Comparison of ENCODE assay signal across 29 cellular contexts in genomic region chr12:57325395-57325794, GRCh38.
"Had no signal": no experiment of that assay in that cellular context is flagged by ENCODE, and none has a peak within 500 bp of the region (broad histone marks: within the 10 kb centered on the region; RNA-seq: fewer than 3 reads in every experiment).

No MANE protein-coding gene starts in this region.

- H3K9me3 Mint-ChIP-seq: activated CD4-positive, alpha-beta memory T cell treated with anti-CD3 and anti-CD28 coated beads, Interleukin-2, amount 10 ng/mL, durations not matched to agents 7 days and 5 days; activated CD4-positive, alpha-beta T cell treated with anti-CD3 and anti-CD28 coated beads, Interleukin-2, amount 10 ng/mL, durations not matched to agents 7 days and 5 days; activated naive CD4-positive, alpha-beta T cell treated with anti-CD3 and anti-CD28 coated beads, Interleukin-2, amount 10 ng/mL, durations not matched to agents 7 days and 5 days; activated naive CD4-positive, alpha-beta T cell treated with anti-CD3 and anti-CD28 coated beads, Interleukin-2, amount 50 U/mL, for 72 hours; activated naive CD8-positive, alpha-beta T cell treated with anti-CD3 and anti-CD28 coated beads, Interleukin-2, amount 10 ng/mL, durations not matched to agents 7 days and 5 days; activated T-cell treated with anti-CD3 and anti-CD28 coated beads, Interleukin-2, amount 50 U/mL, for 24 hours; activated T-cell treated with anti-CD3 and anti-CD28 coated beads, Interleukin-2, amount 50 U/mL, for 72 hours; central memory CD8-positive, alpha-beta T cell; dendritic cell treated with granulocyte-macrophage colony-stimulating factor and Interleukin-4, amounts not matched to agents 40 ng/mL and 50 ng/mL, for 4 days; endodermal cell; WTC11 had no signal

- H3K27ac Mint-ChIP-seq: activated CD4-positive, alpha-beta memory T cell treated with anti-CD3 and anti-CD28 coated beads, Interleukin-2, amount 10 ng/mL, durations not matched to agents 7 days and 5 days; activated CD4-positive, alpha-beta T cell treated with anti-CD3 and anti-CD28 coated beads, Interleukin-2, amount 10 ng/mL, durations not matched to agents 7 days and 5 days; activated naive CD4-positive, alpha-beta T cell treated with anti-CD3 and anti-CD28 coated beads, Interleukin-2, amount 10 ng/mL, durations not matched to agents 7 days and 5 days; activated naive CD4-positive, alpha-beta T cell treated with anti-CD3 and anti-CD28 coated beads, Interleukin-2, amount 50 U/mL, for 72 hours; activated naive CD8-positive, alpha-beta T cell treated with anti-CD3 and anti-CD28 coated beads, Interleukin-2, amount 10 ng/mL, durations not matched to agents 7 days and 5 days; activated T-cell treated with anti-CD3 and anti-CD28 coated beads, Interleukin-2, amount 50 U/mL, for 24 hours; activated T-cell treated with anti-CD3 and anti-CD28 coated beads, Interleukin-2, amount 50 U/mL, for 72 hours; dendritic cell treated with granulocyte-macrophage colony-stimulating factor and Interleukin-4, amounts not matched to agents 40 ng/mL and 50 ng/mL, for 4 days; endodermal cell; WTC11 had no signal

- FAIRE-seq: bronchial epithelial cell, frontal cortex had no signal

- H3K9me3 ChIP-seq: ascending aorta had no signal

- H3K4me3 Mint-ChIP-seq: activated CD4-positive, alpha-beta memory T cell treated with anti-CD3 and anti-CD28 coated beads, Interleukin-2, amount 10 ng/mL, durations not matched to agents 7 days and 5 days; activated CD4-positive, alpha-beta T cell treated with anti-CD3 and anti-CD28 coated beads, Interleukin-2, amount 10 ng/mL, durations not matched to agents 7 days and 5 days; activated naive CD4-positive, alpha-beta T cell treated with anti-CD3 and anti-CD28 coated beads, Interleukin-2, amount 10 ng/mL, durations not matched to agents 7 days and 5 days; activated naive CD8-positive, alpha-beta T cell treated with anti-CD3 and anti-CD28 coated beads, Interleukin-2, amount 10 ng/mL, durations not matched to agents 7 days and 5 days; activated T-cell treated with anti-CD3 and anti-CD28 coated beads, Interleukin-2, amount 50 U/mL, for 24 hours; activated T-cell treated with anti-CD3 and anti-CD28 coated beads, Interleukin-2, amount 50 U/mL, for 72 hours; brain; central memory CD8-positive, alpha-beta T cell; dendritic cell treated with granulocyte-macrophage colony-stimulating factor and Interleukin-4, amounts not matched to agents 40 ng/mL and 50 ng/mL, for 4 days; endodermal cell; WTC11 had no signal

- H3K27ac ChIP-seq: ascending aorta, coronary artery, dorsolateral prefrontal cortex, heart left ventricle had no signal

- H3K4me1 ChIP-seq: ascending aorta had no signal

- H3K36me3 Mint-ChIP-seq: WTC11 had no signal

- H3K4me1 Mint-ChIP-seq: activated CD4-positive, alpha-beta memory T cell treated with anti-CD3 and anti-CD28 coated beads, Interleukin-2, amount 10 ng/mL, durations not matched to agents 7 days and 5 days; activated CD4-positive, alpha-beta T cell treated with anti-CD3 and anti-CD28 coated beads, Interleukin-2, amount 10 ng/mL, durations not matched to agents 7 days and 5 days; activated naive CD4-positive, alpha-beta T cell treated with anti-CD3 and anti-CD28 coated beads, Interleukin-2, amount 10 ng/mL, durations not matched to agents 7 days and 5 days; WTC11 had no signal

- H3K27me3 ChIP-seq: ascending aorta, dorsolateral prefrontal cortex, heart left ventricle had no signal

- DNase-seq: activated CD4-positive, alpha-beta memory T cell treated with anti-CD3 and anti-CD28 coated beads, Interleukin-2, amount 10 ng/mL, durations not matched to agents 7 days and 5 days; activated CD4-positive, alpha-beta T cell treated with anti-CD3 and anti-CD28 coated beads for 1 hour; activated CD4-positive, alpha-beta T cell treated with anti-CD3 and anti-CD28 coated beads for 4 hours; activated CD4-positive, alpha-beta T cell treated with anti-CD3 and anti-CD28 coated beads, Interleukin-2, amount 10 ng/mL, durations not matched to agents 7 days and 5 days; activated CD4-positive, alpha-beta T cell treated with anti-CD3 and anti-CD28 coated beads, Interleukin-2, amount 50 U/mL, for 4 hours; activated CD8-positive, alpha-beta memory T cell treated with anti-CD3 and anti-CD28 coated beads, Interleukin-2, amount 50 U/mL, for 48 hours; activated gamma-delta T cell; activated naive CD4-positive, alpha-beta T cell; activated naive CD4-positive, alpha-beta T cell treated with anti-CD3 and anti-CD28 coated beads, Interleukin-2, amount 10 ng/mL, durations not matched to agents 7 days and 5 days; activated naive CD8-positive, alpha-beta T cell treated with anti-CD3 and anti-CD28 coated beads, Interleukin-2, amount 10 ng/mL, durations not matched to agents 7 days and 5 days; activated T-cell treated with anti-CD3 and anti-CD28 coated beads for 4 hours; activated T-cell treated with anti-CD3 and anti-CD28 coated beads, Interleukin-2, amount 50 U/mL, for 24 hours; activated T-cell treated with anti-CD3 and anti-CD28 coated beads, Interleukin-2, amount 50 U/mL, for 72 hours; dorsolateral prefrontal cortex; effector memory CD4-positive, alpha-beta T cell; endodermal cell; foreskin fibroblast; heart left ventricle; T-helper 2 cell had no signal

- ATAC-seq: activated naive CD4-positive, alpha-beta T cell treated with anti-CD3 and anti-CD28 coated beads, Interleukin-2, amount 50 U/mL, for 72 hours; activated T-cell treated with anti-CD3 and anti-CD28 coated beads, Interleukin-2, amount 50 U/mL, for 72 hours; esophagus mucosa; heart left ventricle; WTC11 had no signal

- H3K27me3 Mint-ChIP-seq: activated CD4-positive, alpha-beta memory T cell treated with anti-CD3 and anti-CD28 coated beads, Interleukin-2, amount 10 ng/mL, durations not matched to agents 7 days and 5 days; activated CD4-positive, alpha-beta T cell treated with anti-CD3 and anti-CD28 coated beads, Interleukin-2, amount 10 ng/mL, durations not matched to agents 7 days and 5 days; activated naive CD4-positive, alpha-beta T cell treated with anti-CD3 and anti-CD28 coated beads, Interleukin-2, amount 10 ng/mL, durations not matched to agents 7 days and 5 days; activated naive CD8-positive, alpha-beta T cell treated with anti-CD3 and anti-CD28 coated beads, Interleukin-2, amount 10 ng/mL, durations not matched to agents 7 days and 5 days; activated T-cell treated with anti-CD3 and anti-CD28 coated beads, Interleukin-2, amount 50 U/mL, for 24 hours; brain; central memory CD8-positive, alpha-beta T cell; dendritic cell treated with granulocyte-macrophage colony-stimulating factor and Interleukin-4, amounts not matched to agents 40 ng/mL and 50 ng/mL, for 4 days had no signal

- H3K4me3 ChIP-seq: ascending aorta, coronary artery, dorsolateral prefrontal cortex, heart left ventricle had no signal
